In the genomic region with DNA sequence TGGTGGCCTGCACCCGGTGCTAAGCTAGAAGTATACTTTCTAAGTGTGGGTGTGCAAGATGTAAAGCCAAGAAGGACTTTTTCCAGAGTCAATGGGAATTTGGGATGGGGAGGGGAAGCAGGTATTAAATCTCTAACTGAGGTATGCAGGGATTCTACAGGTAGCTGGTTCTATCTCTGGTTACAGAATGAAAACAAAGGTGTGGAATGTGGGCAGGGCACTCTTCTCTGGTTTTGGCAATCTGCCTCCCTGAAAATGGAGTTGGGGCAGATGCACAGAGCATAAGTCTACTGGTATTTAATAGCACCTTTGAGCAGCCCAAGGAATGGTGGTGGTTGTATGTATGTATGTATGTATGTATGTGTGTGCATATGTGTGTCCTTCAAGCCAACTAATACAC, we compare ENCODE assay signal across 16 cellular contexts.
DNase-seq lines count a peak whose midpoint lies in the region; TF ChIP-seq lines count a peak whose summit lies in the region.
"Had no signal": no experiment of that assay in that cellular context is flagged by ENCODE, and none has a peak within 500 bp of the region (broad histone marks: within the 10 kb centered on the region; RNA-seq: fewer than 3 reads in every experiment).

No MANE protein-coding gene starts in this region.

- no peak for TF ChIP-seq POLR2A in breast epithelium (IDR thresholded peaks at IDR 0.05)

- no peaks in the 10 kb centered on the region for H3K4me1 Mint-ChIP-seq in MCF 10A (ENCODE audit: insufficient read depth, unreplicated experiment)

- H3K4me1 ChIP-seq in breast epithelium (no peaks in the 10 kb centered on the region), left ventricle myocardium inferior (no peaks in the 10 kb centered on the region)

- H3K4me3 ChIP-seq in breast epithelium (no peak overlapping the region), left ventricle myocardium inferior (no peak overlapping the region)

- CTCF ChIA-PET in MCF 10A (lab: Yijun Ruan, JAX) = no interaction called here
- CTCF ChIA-PET in RWPE1 (lab: Yijun Ruan, JAX) = no interaction called here

- H3K27ac ChIP-seq in breast epithelium (no peak overlapping the region), RWPE1 (no peak overlapping the region), left ventricle myocardium inferior (replicated peaks) (no peak overlapping the region)
- H3K27ac ChIP-seq: C4-2B had no signal

- intact Hi-C loops in MCF 10A (cut with micrococcal nuclease) = no loop called here
- intact Hi-C loops in breast epithelium (cut with DNase I; ENCODE audit: low total_unique reads) = no loop called here
- intact Hi-C loops in left ventricle myocardium inferior (cut with micrococcal nuclease) = no loop called here

- TF ChIP-seq CTCF in MCF 10A (IDR thresholded peaks at IDR 0.05; ENCODE audit: unreplicated experiment) = no peak
- no peak for TF ChIP-seq CTCF in breast epithelium (IDR thresholded peaks at IDR 0.05)
- no peak for TF ChIP-seq CTCF in RWPE1 (conservative IDR thresholded peaks at IDR 0.05; ENCODE audit: low read depth)
- no peak for TF ChIP-seq CTCF in left ventricle myocardium inferior (IDR thresholded peaks at IDR 0.05; ENCODE audit: borderline replicate concordance)

- no peaks in the 10 kb centered on the region for H3K36me3 Mint-ChIP-seq in MCF 10A (ENCODE audit: insufficient read depth, unreplicated experiment)

- no peaks in the 10 kb centered on the region for H3K36me3 ChIP-seq in breast epithelium
- no peaks in the 10 kb centered on the region for H3K36me3 ChIP-seq in left ventricle myocardium inferior

- no peak overlapping the region for H3K4me3 Mint-ChIP-seq in MCF 10A (ENCODE audit: unreplicated experiment)
- H3K4me3 Mint-ChIP-seq: HFFc6 had no signal

- H3K9me3 Mint-ChIP-seq in MCF 10A (ENCODE audit: unreplicated experiment) = no peaks in the 10 kb centered on the region
- H3K9me3 Mint-ChIP-seq: HFFc6 had no signal

- DNase-seq in MCF 10A (ENCODE audit: unreplicated experiment) = peak; percentile 34
- DNase-seq in breast epithelium (ENCODE audit: low spot score in 2 of 2) = no peak
- DNase-seq in RWPE1 (ENCODE audit: low spot score) = peak; percentile 72
- peak; percentile 12 for DNase-seq in iPS DF 19.7 (ENCODE audit: low read depth, low spot score)
- DNase-seq in left ventricle myocardium inferior = no peak
- no peak for DNase-seq in stimulated activated CD4-positive, alpha-beta T cell treated with anti-CD3 and anti-CD28 coated beads, Interleukin-15, amount 100 ng/mL, for 24 hours
- no peak for DNase-seq in NCI-H2227 (lab: John Stamatoyannopoulos, UW; ENCODE audit: unreplicated experiment)
- no peak for DNase-seq in NCI-H1436 treated with DMSO at 0.1 percent for 48 hours (lab: John Stamatoyannopoulos, UW)
- DNase-seq: 8988T, DMS79, HFFc6, IMR-90, NCI-H1417, NCI-H2081, NCI-H774 had no signal

- BruUV-seq in MCF 10A (replicated peaks; lab: Mats Ljungman, UMichigan) = no TSS peak

- H3K27me3 ChIP-seq in breast epithelium = no peaks in the 10 kb centered on the region
- no peaks in the 10 kb centered on the region for H3K27me3 ChIP-seq in left ventricle myocardium inferior (ENCODE audit: low read depth)

- no peak overlapping the region for H3K27ac Mint-ChIP-seq in MCF 10A (ENCODE audit: low read depth, unreplicated experiment)
- H3K27ac Mint-ChIP-seq: HFFc6 had no signal

- POLR2A ChIA-PET in MCF 10A (lab: Yijun Ruan, JAX) (no interaction called here), RWPE1 (lab: Yijun Ruan, JAX; ENCODE audit: low non-redundant PET) (no interaction called here)

- H3K9me3 ChIP-seq in breast epithelium = no peaks in the 10 kb centered on the region
- H3K9me3 ChIP-seq in left ventricle myocardium inferior (replicated peaks) = no peaks in the 10 kb centered on the region

- H3K27me3 Mint-ChIP-seq in MCF 10A (ENCODE audit: insufficient read depth, unreplicated experiment) = no peaks in the 10 kb centered on the region

Comparison
In these comparisons a context has a peak if more than half of its experiments do, and no peak if none do; other contexts are left out.
1. DNase-seq: peak in MCF 10A (single experiment), RWPE1 (single experiment) and iPS DF 19.7 (single experiment); none in breast epithelium (0 of 2), left ventricle myocardium inferior (single experiment), stimulated activated CD4-positive, alpha-beta T cell treated with anti-CD3 and anti-CD28 coated beads, Interleukin-15, amount 100 ng/mL, for 24 hours (single experiment), NCI-H2227 (single experiment) and NCI-H1436 treated with DMSO at 0.1 percent for 48 hours (single experiment).